In genomic region chr1:206702803-206703202, GRCh38 we compare ENCODE assay signal across 17 cellular contexts. TPM values are rescaled to one million over a fixed set of nuclear protein-coding genes. Genes with fewer than 3 reads are reported as not detected.
DNase-seq lines count a peak whose midpoint lies in the region; ATAC-seq, FAIRE-seq and TF ChIP-seq lines count a peak whose summit lies in the region.
"Had no signal": no experiment of that assay in that cellular context is flagged by ENCODE, and none has a peak within 500 bp of the region (broad histone marks: within the 10 kb centered on the region; RNA-seq: fewer than 3 reads in every experiment).

No MANE protein-coding gene starts in this region.

- no peak overlapping the region for H3K4me3 ChIP-seq in effector memory CD4-positive, alpha-beta T cell (ENCODE audit: insufficient read depth, low read depth, low read length, poor library complexity, severe bottlenecking)
- no peak overlapping the region for H3K4me3 ChIP-seq in psoas muscle

- no peak overlapping the region for H3K4me3 Mint-ChIP-seq in activated CD4-positive, alpha-beta T cell treated with anti-CD3 and anti-CD28 coated beads for 36 hours

- H3K4me1 Mint-ChIP-seq in activated CD4-positive, alpha-beta T cell treated with anti-CD3 and anti-CD28 coated beads for 36 hours, result peaks cover 87% of the 10 kb centered on the region

- H3K9me3 Mint-ChIP-seq in activated CD4-positive, alpha-beta T cell treated with anti-CD3 and anti-CD28 coated beads for 36 hours (ENCODE audit: low read depth), result no peaks in the 10 kb centered on the region
- H3K9me3 Mint-ChIP-seq: activated T-cell treated with anti-CD3 and anti-CD28 coated beads, Interleukin-2, amount 50 U/mL, for 4 hours had no signal

- DNase-seq in activated CD4-positive, alpha-beta T cell treated with anti-CD3 and anti-CD28 coated beads for 36 hours, result no peak
- no peak for DNase-seq in activated CD4-positive, alpha-beta T cell treated with anti-CD3 and anti-CD28 coated beads for 1 hour
- peak; percentile 36 for DNase-seq in HEK293T (ENCODE audit: extremely low spot score)
- DNase-seq in effector memory CD4-positive, alpha-beta T cell, result no peak
- DNase-seq in psoas muscle, result no peak
- DNase-seq in GM19239 (ENCODE audit: insufficient read length, low spot score), result no peak
- DNase-seq in NAMALWA (ENCODE audit: low spot score), result no peak
- DNase-seq: GF-D8, Kasumi-1, NCI-H1436, NCI-H748 treated with DMSO at 0.1 percent for 48 hours, substantia nigra had no signal

- no peak for ATAC-seq in activated CD4-positive, alpha-beta T cell treated with anti-CD3 and anti-CD28 coated beads for 36 hours
- ATAC-seq in psoas muscle, result no peak
- ATAC-seq in HG03457 (IDR thresholded peaks at IDR 0.05; ENCODE audit: unreplicated experiment), result no peak

- no peak for FAIRE-seq in GM19239 (lab: Jason Lieb, UNC)
- FAIRE-seq: RCC 7860 had no signal

- H3K27ac Mint-ChIP-seq in activated CD4-positive, alpha-beta T cell treated with anti-CD3 and anti-CD28 coated beads for 36 hours, result peak overlapping the region; percentile 87

- H3K9me3 ChIP-seq in effector memory CD4-positive, alpha-beta T cell (ENCODE audit: control insufficient read depth, low read length), result no peaks in the 10 kb centered on the region
- no peaks in the 10 kb centered on the region for H3K9me3 ChIP-seq in psoas muscle

- intact Hi-C loops in activated CD4-positive, alpha-beta T cell treated with anti-CD3 and anti-CD28 coated beads for 36 hours (cut with DNase I, micrococcal nuclease), result loop anchor here (1.0 kb wide), 1 partner anchor 17 kb away; no protein-coding TSS in a partner anchor
- intact Hi-C loops in psoas muscle (cut with DNase I), result no loop called here

- peaks cover 7% of the 10 kb centered on the region for H3K36me3 Mint-ChIP-seq in activated CD4-positive, alpha-beta T cell treated with anti-CD3 and anti-CD28 coated beads for 36 hours (ENCODE audit: low read depth)

- TF ChIP-seq CTCF in psoas muscle (IDR thresholded peaks at IDR 0.05), result no peak

- CTCF ChIA-PET in activated CD4-positive, alpha-beta T cell treated with anti-CD3 and anti-CD28 coated beads for 36 hours (lab: Charles Lee), result interaction anchor here (0.7 to 8.0 kb wide), 10 partner anchors 8 to 209 kb away, joined by 3 to 42 read pairs (median 5); no protein-coding TSS in a partner anchor
- CTCF ChIA-PET in HEK293T (lab: Yijun Ruan, JAX), result no interaction called here

- H3K27me3 ChIP-seq in effector memory CD4-positive, alpha-beta T cell (replicated peaks; ENCODE audit: control insufficient read depth, insufficient read depth, low read length, poor library complexity, severe bottlenecking), result no peaks in the 10 kb centered on the region
- H3K27me3 ChIP-seq in psoas muscle (ENCODE audit: insufficient read depth in 3 of 3, low read length in 2 of 3), result no peaks in the 10 kb centered on the region

- WGBS in psoas muscle, 3 donors, result 25 to 57% (median 31%) methylated on average over 1 of the region's 1 CpG

- H3K36me3 ChIP-seq in effector memory CD4-positive, alpha-beta T cell (ENCODE audit: control insufficient read depth, insufficient read depth, low read length), result no peaks in the 10 kb centered on the region
- H3K36me3 ChIP-seq in psoas muscle (ENCODE audit: insufficient read depth in 1 of 2, low read depth in 1 of 2), result no peaks in the 10 kb centered on the region

- peaks cover 53% of the 10 kb centered on the region for H3K4me1 ChIP-seq in effector memory CD4-positive, alpha-beta T cell (ENCODE audit: control insufficient read depth, insufficient read depth, low read length, poor library complexity, severe bottlenecking)
- peaks cover 100% of the 10 kb centered on the region for H3K4me1 ChIP-seq in psoas muscle

- POLR2A ChIA-PET in activated CD4-positive, alpha-beta T cell treated with anti-CD3 and anti-CD28 coated beads for 36 hours (lab: Charles Lee), result interaction anchor here (0.8 kb wide), 1 partner anchor 15 kb away, joined by 3 read pairs; no protein-coding TSS in a partner anchor
- POLR2A ChIA-PET in HEK293T (lab: Yijun Ruan, JAX), result no interaction called here

- peak overlapping the region; percentile 65 for H3K27ac ChIP-seq in effector memory CD4-positive, alpha-beta T cell (ENCODE audit: insufficient read depth, low read length, poor library complexity, severe bottlenecking)
- peak overlapping the region; percentile 76 for H3K27ac ChIP-seq in psoas muscle
- H3K27ac ChIP-seq: epithelial cell of prostate, parathyroid adenoma had no signal

- H3K27me3 Mint-ChIP-seq in activated CD4-positive, alpha-beta T cell treated with anti-CD3 and anti-CD28 coated beads for 36 hours, result no peaks in the 10 kb centered on the region

TF ChIP-seq in HEK293T, 16 proteins besides CTCF, POLR2A, EP300 and RAD21:
- TF ChIP-seq SP1 (IDR thresholded peaks at IDR 0.05) (no peak), SUZ12 (IDR thresholded peaks at IDR 0.05) (no peak), CTBP1 (IDR thresholded peaks at IDR 0.05; ENCODE audit: borderline replicate concordance) (no peak), ZNF384 (IDR thresholded peaks at IDR 0.05) (no peak), NFRKB (IDR thresholded peaks at IDR 0.05) (no peak), BHLHE40 (IDR thresholded peaks at IDR 0.05; ENCODE audit: borderline replicate concordance) (no peak), FOXA1 (IDR thresholded peaks at IDR 0.05) (no peak), ELF4 (IDR thresholded peaks at IDR 0.05) (no peak), HDGF (IDR thresholded peaks at IDR 0.05; ENCODE audit: borderline replicate concordance) (no peak), L3MBTL2 (conservative IDR thresholded peaks at IDR 0.05) (no peak), FOXK2 (IDR thresholded peaks at IDR 0.05) (no peak)
TF ChIP-seq in HEK293T: peak in this region for 0.

RNA-seq across cellular contexts. Expression of gene MAPKAPK2, which starts 18.1 kb away (rescaled TPM):
- 10 to 100 TPM; 62.8 to 64.7 TPM for total RNA-seq in activated CD4-positive, alpha-beta T cell treated with anti-CD3 and anti-CD28 coated beads for 36 hours
- total RNA-seq in psoas muscle, result 100 to 1,000 TPM in 3 of 4 donors, 10 to 100 TPM in 1; 89.4 to 198 (median 167) TPM
- polyA plus RNA-seq in psoas muscle, result 100 to 1,000 TPM; 108 to 191 (median 112) TPM

Comparison
In these comparisons a context has a peak if more than half of its experiments do, and no peak if none do; other contexts are left out.
1. intact Hi-C loops: an anchor here in activated CD4-positive, alpha-beta T cell treated with anti-CD3 and anti-CD28 coated beads for 36 hours (1.0 kb wide); none called in psoas muscle.